ENCODE assay signal across 1 cellular context in the genomic region with DNA sequence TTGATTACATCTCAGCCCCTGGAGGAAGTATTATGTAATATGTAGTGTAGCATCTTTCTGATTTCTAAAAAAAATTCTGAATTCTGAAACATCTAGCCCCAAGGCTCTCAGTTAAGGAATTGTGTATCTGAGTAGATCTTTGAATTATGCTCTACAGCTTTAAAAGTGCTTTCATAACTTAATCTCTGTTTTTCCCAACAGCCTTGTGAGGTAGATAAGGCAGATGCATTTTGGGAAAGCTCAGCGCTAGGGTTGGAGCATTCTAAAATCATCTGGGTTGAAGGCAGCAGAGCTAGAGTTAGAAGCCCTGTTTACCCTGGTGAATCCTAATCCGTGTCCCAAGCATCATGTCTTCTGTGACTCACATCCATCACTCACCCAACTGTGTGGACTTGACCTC.
TF ChIP-seq lines count a peak whose summit lies in the region.

No MANE protein-coding gene starts in this region.

TF ChIP-seq in HEK293, 187 proteins besides CTCF, POLR2A, EP300 and RAD21:
- TF ChIP-seq, protein P1, sequence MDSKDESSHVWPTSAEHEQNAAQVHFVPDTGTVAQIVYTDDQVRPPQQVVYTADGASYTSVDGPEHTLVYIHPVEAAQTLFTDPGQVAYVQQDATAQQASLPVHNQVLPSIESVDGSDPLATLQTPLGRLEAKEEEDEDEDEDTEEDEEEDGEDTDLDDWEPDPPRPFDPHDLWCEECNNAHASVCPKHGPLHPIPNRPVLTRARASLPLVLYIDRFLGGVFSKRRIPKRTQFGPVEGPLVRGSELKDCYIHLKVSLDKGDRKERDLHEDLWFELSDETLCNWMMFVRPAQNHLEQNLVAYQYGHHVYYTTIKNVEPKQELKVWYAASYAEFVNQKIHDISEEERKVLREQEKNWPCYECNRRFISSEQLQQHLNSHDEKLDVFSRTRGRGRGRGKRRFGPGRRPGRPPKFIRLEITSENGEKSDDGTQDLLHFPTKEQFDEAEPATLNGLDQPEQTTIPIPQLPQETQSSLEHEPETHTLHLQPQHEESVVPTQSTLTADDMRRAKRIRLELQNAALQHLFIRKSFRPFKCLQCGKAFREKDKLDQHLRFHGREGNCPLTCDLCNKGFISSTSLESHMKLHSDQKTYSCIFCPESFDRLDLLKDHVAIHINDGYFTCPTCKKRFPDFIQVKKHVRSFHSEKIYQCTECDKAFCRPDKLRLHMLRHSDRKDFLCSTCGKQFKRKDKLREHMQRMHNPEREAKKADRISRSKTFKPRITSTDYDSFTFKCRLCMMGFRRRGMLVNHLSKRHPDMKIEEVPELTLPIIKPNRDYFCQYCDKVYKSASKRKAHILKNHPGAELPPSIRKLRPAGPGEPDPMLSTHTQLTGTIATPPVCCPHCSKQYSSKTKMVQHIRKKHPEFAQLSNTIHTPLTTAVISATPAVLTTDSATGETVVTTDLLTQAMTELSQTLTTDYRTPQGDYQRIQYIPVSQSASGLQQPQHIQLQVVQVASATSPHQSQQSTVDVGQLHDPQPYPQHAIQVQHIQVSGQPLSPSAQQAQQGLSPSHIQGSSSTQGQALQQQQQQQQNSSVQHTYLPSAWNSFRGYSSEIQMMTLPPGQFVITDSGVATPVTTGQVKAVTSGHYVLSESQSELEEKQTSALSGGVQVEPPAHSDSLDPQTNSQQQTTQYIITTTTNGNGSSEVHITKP (tag by site-specific recombination; IDR thresholded peaks at IDR 0.05): peak; percentile 46; the same call in 1 of the 2 replicates
- TF ChIP-seq ZFP69B (tag by site-specific recombination; IDR thresholded peaks at IDR 0.05): no peak
